1 cellular context compared by ENCODE assay signal in genomic region chr20:52974155-52974554, GRCh38.
TF ChIP-seq lines count a peak whose summit lies in the region.

No MANE protein-coding gene starts in this region.

TF ChIP-seq in HEK293, 187 proteins besides CTCF, POLR2A, EP300 and RAD21 (continued from another document):
- TF ChIP-seq ZNF449 (tag by site-specific recombination; IDR thresholded peaks at IDR 0.05) (no peak), ZXDB (tag by site-specific recombination; IDR thresholded peaks at IDR 0.05) (peak; percentile 35; the same call in 1 of the 2 replicates), TCF7L2 (IDR thresholded peaks at IDR 0.05; ENCODE audit: borderline replicate concordance, low read depth, low read length) (peak; percentile 99), ZSCAN4 (tag by site-specific recombination; IDR thresholded peaks at IDR 0.05) (0 out of 2 replicates have a peak, but pooled peaks have one; percentile 9), ZNF629 (tag by site-specific recombination; IDR thresholded peaks at IDR 0.05) (peak; percentile 54; the same call in 1 of the 2 replicates), SP7 (tag by site-specific recombination; IDR thresholded peaks at IDR 0.05) (peak; percentile 94), MEIS1 (CRISPR knock-in tag; IDR thresholded peaks at IDR 0.05; ENCODE audit: borderline replicate concordance) (peak; percentile 77; the same call in 1 of the 2 replicates), ZNF514 (tag by site-specific recombination; IDR thresholded peaks at IDR 0.05) (no peak), GFI1B (tag by site-specific recombination; IDR thresholded peaks at IDR 0.05) (peak; percentile 71; the same call in 1 of the 2 replicates), KLF16 (tag by site-specific recombination; IDR thresholded peaks at IDR 0.05) (0 out of 2 replicates have a peak, but pooled peaks have one; percentile 18), KLF10 (tag by site-specific recombination; IDR thresholded peaks at IDR 0.05) (0 out of 2 replicates have a peak, but pooled peaks have one; percentile 43), FEZF1 (tag by site-specific recombination; IDR thresholded peaks at IDR 0.05) (peak; percentile 26; the same call in 1 of the 2 replicates), ZEB2 (tag by site-specific recombination; IDR thresholded peaks at IDR 0.05) (peak; percentile 67; the same call in 1 of the 2 replicates), ZFHX2 (tag by site-specific recombination; conservative IDR thresholded peaks at IDR 0.05) (peak; percentile 56)
